11 cellular contexts compared by ENCODE assay signal in the genomic region with DNA sequence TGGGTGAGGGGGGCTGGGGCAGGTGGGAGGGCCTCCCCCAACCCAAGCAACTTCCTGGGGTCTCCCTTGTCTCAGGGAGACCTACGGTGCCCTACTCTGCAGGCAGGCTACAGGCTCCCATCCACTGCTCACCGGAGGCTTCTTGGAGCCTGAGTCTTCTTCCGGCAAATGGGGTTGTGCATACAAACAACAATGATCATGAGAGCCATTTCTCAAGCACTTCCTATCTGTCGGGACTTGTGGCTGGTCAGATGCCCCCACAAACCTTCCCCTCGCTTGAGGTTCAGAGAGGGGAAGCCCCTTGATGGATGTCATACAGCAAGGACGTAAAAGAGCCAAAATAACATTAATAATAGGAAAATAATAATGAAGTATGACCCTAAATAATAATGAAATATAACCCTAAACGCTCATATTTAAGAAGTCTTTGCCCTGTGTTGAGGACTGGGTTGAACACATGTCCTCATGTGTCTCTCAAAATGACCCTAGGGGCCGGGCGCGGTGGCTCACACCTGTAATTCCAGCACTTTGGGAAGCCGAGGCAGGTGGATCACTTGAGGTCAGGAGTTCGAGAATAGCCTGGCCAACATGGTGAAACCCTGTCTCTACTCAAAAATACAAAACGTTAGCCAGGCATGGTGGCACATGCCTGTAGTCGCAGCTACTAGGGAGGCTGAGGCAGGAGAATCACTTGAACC. TPM values are rescaled to one million over a fixed set of nuclear protein-coding genes. Genes with fewer than 3 reads are reported as not detected.
DNase-seq lines count a peak whose midpoint lies in the region; ATAC-seq and TF ChIP-seq lines count a peak whose summit lies in the region.
"Had no signal": no experiment of that assay in that cellular context is flagged by ENCODE, and none has a peak within 500 bp of the region (broad histone marks: within the 10 kb centered on the region; RNA-seq: fewer than 3 reads in every experiment).

No MANE protein-coding gene starts in this region.

- peaks cover 76% of the 10 kb centered on the region for H3K4me1 Mint-ChIP-seq in CD8-positive, alpha-beta T cell (ENCODE audit: low read depth)
- H3K4me1 Mint-ChIP-seq in IgD-negative memory B cell = peaks cover 27 to 49% (median 43%) of the 10 kb centered on the region in 3 donors
- H3K4me1 Mint-ChIP-seq in activated naive CD8-positive, alpha-beta T cell treated with anti-CD3 and anti-CD28 coated beads for 36 hours = peaks cover 49% of the 10 kb centered on the region

- 72 to 85% methylated on average over 11 to 14 of the region's 14 CpGs for WGBS in body of pancreas, 2 donors

- peak overlapping the region; percentile 71 for H3K4me3 ChIP-seq in CD8-positive, alpha-beta T cell (ENCODE audit: low read depth, low read length)
- H3K4me3 ChIP-seq in neutrophil (ENCODE audit: low read depth in 1 of 2, low read length in 1 of 2) (peak overlapping the region; percentile 83 to 96), body of pancreas (no peak overlapping the region)
- H3K4me3 ChIP-seq: neural progenitor cell had no signal

- POLR2A ChIA-PET in CD8-positive, alpha-beta T cell (lab: Charles Lee) = interaction anchor here (0.5 to 0.7 kb wide), 2 partner anchors 48 to 107 kb away, joined by 3 read pairs; no protein-coding TSS in a partner anchor

- peak overlapping the region; percentile 99 for H3K27ac Mint-ChIP-seq in CD8-positive, alpha-beta T cell
- H3K27ac Mint-ChIP-seq in IgD-negative memory B cell = peak overlapping the region; percentile 80 to 99 (median 99)
- peak overlapping the region; percentile 97 for H3K27ac Mint-ChIP-seq in activated naive CD8-positive, alpha-beta T cell treated with anti-CD3 and anti-CD28 coated beads for 36 hours

- H3K4me3 Mint-ChIP-seq in CD8-positive, alpha-beta T cell = peak overlapping the region; percentile 96
- peak overlapping the region; percentile 98 to 99 (median 98) for H3K4me3 Mint-ChIP-seq in IgD-negative memory B cell
- H3K4me3 Mint-ChIP-seq in activated naive CD8-positive, alpha-beta T cell treated with anti-CD3 and anti-CD28 coated beads for 36 hours = peak overlapping the region; percentile 95
- H3K4me3 Mint-ChIP-seq: neural progenitor cell had no signal

- H3K36me3 ChIP-seq in CD8-positive, alpha-beta T cell (ENCODE audit: insufficient read depth, low read length) = peaks cover 12% of the 10 kb centered on the region
- H3K36me3 ChIP-seq in neutrophil = peaks cover 41% of the 10 kb centered on the region
- H3K36me3 ChIP-seq in body of pancreas (replicated peaks in 1 of 2; ENCODE audit: insufficient read depth in 1 of 2, low read depth in 2 of 2) = no peaks in the 10 kb centered on the region

- intact Hi-C loops in CD8-positive, alpha-beta T cell (cut with DNase I, micrococcal nuclease) = loop anchor here (1.0 to 2.0 kb wide), 4 partner anchors 27 to 133 kb away; a partner anchor contains a TSS
- intact Hi-C loops in body of pancreas (cut with DNase I) = no loop called here

- TF ChIP-seq CTCF in CD8-positive, alpha-beta T cell (IDR thresholded peaks at IDR 0.05) = no peak
- TF ChIP-seq CTCF in neutrophil (IDR thresholded peaks at IDR 0.05) (no peak), body of pancreas (IDR thresholded peaks at IDR 0.05) (no peak)

- no peaks in the 10 kb centered on the region for H3K27me3 ChIP-seq in CD8-positive, alpha-beta T cell (ENCODE audit: insufficient read depth, low read length)
- H3K27me3 ChIP-seq in neutrophil (no peaks in the 10 kb centered on the region), body of pancreas (no peaks in the 10 kb centered on the region)
- H3K27me3 ChIP-seq: neural progenitor cell had no signal

- DNase-seq in CD8-positive, alpha-beta T cell = peak in 1 of 7 experiments; percentile 20
- DNase-seq in activated naive CD8-positive, alpha-beta T cell treated with anti-CD3 and anti-CD28 coated beads for 36 hours = peak; percentile 29
- DNase-seq in AG08396 (ENCODE audit: low spot score) = no peak
- no peak for DNase-seq in GM03348 (ENCODE audit: low spot score)
- no peak for DNase-seq in body of pancreas
- DNase-seq in NCI-H1694 treated with DMSO at 0.1 percent for 48 hours (lab: John Stamatoyannopoulos, UW) = no peak
- DNase-seq: NCI-H2171 treated with DMSO at 0.1 percent for 48 hours had no signal

- peaks cover 68% of the 10 kb centered on the region for H3K4me1 ChIP-seq in CD8-positive, alpha-beta T cell (ENCODE audit: insufficient read depth, low read length)
- H3K4me1 ChIP-seq in neutrophil (ENCODE audit: control insufficient read depth in 1 of 2, insufficient read depth in 1 of 2, low read depth in 1 of 2, low read length in 1 of 2) (peaks cover 58 to 65% of the 10 kb centered on the region in 2 experiments), body of pancreas (peaks cover 28% of the 10 kb centered on the region)
- H3K4me1 ChIP-seq: neural progenitor cell had no signal

- H3K27me3 Mint-ChIP-seq in CD8-positive, alpha-beta T cell (ENCODE audit: low read depth) = no peaks in the 10 kb centered on the region
- peaks cover 1% of the 10 kb centered on the region for H3K27me3 Mint-ChIP-seq in IgD-negative memory B cell
- H3K27me3 Mint-ChIP-seq in activated naive CD8-positive, alpha-beta T cell treated with anti-CD3 and anti-CD28 coated beads for 36 hours = no peaks in the 10 kb centered on the region

- ATAC-seq in CD8-positive, alpha-beta T cell = peak; percentile 38
- no peak for ATAC-seq in body of pancreas

- H3K9me3 ChIP-seq in CD8-positive, alpha-beta T cell (ENCODE audit: low read length) = no peaks in the 10 kb centered on the region
- no peaks in the 10 kb centered on the region for H3K9me3 ChIP-seq in neutrophil
- no peaks in the 10 kb centered on the region for H3K9me3 ChIP-seq in body of pancreas

- no peak for TF ChIP-seq POLR2A in body of pancreas (IDR thresholded peaks at IDR 0.05)

- peak overlapping the region; percentile 66 for H3K27ac ChIP-seq in CD8-positive, alpha-beta T cell (ENCODE audit: low read depth, low read length)
- H3K27ac ChIP-seq in neutrophil (peak overlapping the region; percentile 94), body of pancreas (peak overlapping the region in 1 of 4 donors; percentile 42)
- H3K27ac ChIP-seq: neural progenitor cell had no signal

- H3K9me3 Mint-ChIP-seq in CD8-positive, alpha-beta T cell = no peaks in the 10 kb centered on the region
- H3K9me3 Mint-ChIP-seq in IgD-negative memory B cell = no peaks in the 10 kb centered on the region
- no peaks in the 10 kb centered on the region for H3K9me3 Mint-ChIP-seq in activated naive CD8-positive, alpha-beta T cell treated with anti-CD3 and anti-CD28 coated beads for 36 hours
- H3K9me3 Mint-ChIP-seq: neural progenitor cell had no signal

- CTCF ChIA-PET in CD8-positive, alpha-beta T cell (lab: Charles Lee) = interaction anchor here (0.7 kb wide), 1 partner anchor 30 kb away, joined by 3 read pairs; no protein-coding TSS in a partner anchor

- peaks cover 55% of the 10 kb centered on the region for H3K36me3 Mint-ChIP-seq in CD8-positive, alpha-beta T cell
- peaks cover 12% of the 10 kb centered on the region for H3K36me3 Mint-ChIP-seq in IgD-negative memory B cell
- peaks cover 27% of the 10 kb centered on the region for H3K36me3 Mint-ChIP-seq in activated naive CD8-positive, alpha-beta T cell treated with anti-CD3 and anti-CD28 coated beads for 36 hours

RNA-seq across cellular contexts. Expression of a gene that starts 0.7 kb away (rescaled TPM):
- 100 to 1,000 TPM; 279 to 281 TPM for total RNA-seq in CD8-positive, alpha-beta T cell
- polyA plus RNA-seq in IgD-negative memory B cell = 754 TPM
- total RNA-seq in activated naive CD8-positive, alpha-beta T cell treated with anti-CD3 and anti-CD28 coated beads for 36 hours = 100 to 1,000 TPM; 110 to 114 TPM
- total RNA-seq in body of pancreas = 1 to 10 TPM; 4.0 to 6.2 TPM
- total RNA-seq: glomerular endothelial cell had no signal

RNA-seq across cellular contexts. Expression of a gene that starts 10.9 kb away (rescaled TPM):
- 1 to 10 TPM; 2.3 to 2.5 TPM for total RNA-seq in CD8-positive, alpha-beta T cell
- 11.6 TPM for polyA plus RNA-seq in IgD-negative memory B cell
- 1 to 10 TPM in 1 of 2 experiments, under 1 TPM in 1; 0.86 to 1.4 TPM for total RNA-seq in activated naive CD8-positive, alpha-beta T cell treated with anti-CD3 and anti-CD28 coated beads for 36 hours
- total RNA-seq in body of pancreas = 1 to 10 TPM in 1 of 2 donors, under 1 TPM in 1; 0.99 to 1.6 TPM

RNA-seq across cellular contexts. Expression of a gene that starts 26.3 kb away (rescaled TPM):
- not detected for total RNA-seq in CD8-positive, alpha-beta T cell
- 6.3 TPM for polyA plus RNA-seq in IgD-negative memory B cell
- total RNA-seq in activated naive CD8-positive, alpha-beta T cell treated with anti-CD3 and anti-CD28 coated beads for 36 hours = not detected
- 10 to 100 TPM; 12.2 to 15.2 TPM for total RNA-seq in body of pancreas

RNA-seq across cellular contexts. Expression of a gene that starts 27.7 kb away (rescaled TPM):
- total RNA-seq in CD8-positive, alpha-beta T cell = not detected
- polyA plus RNA-seq in IgD-negative memory B cell = 1.1 TPM
- total RNA-seq in activated naive CD8-positive, alpha-beta T cell treated with anti-CD3 and anti-CD28 coated beads for 36 hours = not detected
- not detected for total RNA-seq in body of pancreas

RNA-seq across cellular contexts. Expression of a gene that starts 52.1 kb away (rescaled TPM):
- total RNA-seq in CD8-positive, alpha-beta T cell = not detected
- polyA plus RNA-seq in IgD-negative memory B cell = not detected
- total RNA-seq in activated naive CD8-positive, alpha-beta T cell treated with anti-CD3 and anti-CD28 coated beads for 36 hours = 1 to 10 TPM in 1 of 2 experiments, under 1 TPM in 1; 0.45 to 1.1 TPM
- total RNA-seq in body of pancreas = 1 to 10 TPM in 1 of 2 donors, under 1 TPM in 1; 0.66 to 2.6 TPM
- total RNA-seq: glomerular endothelial cell had no signal

Comparison
In these comparisons a context has a peak if more than half of its experiments do, and no peak if none do; other contexts are left out.
1. H3K4me3 ChIP-seq: peak in CD8-positive, alpha-beta T cell (single experiment) and neutrophil (2 of 2); none in body of pancreas (0 of 2).
2. RNA of a gene that starts 0.7 kb away (total RNA-seq): 279 to 281 TPM in CD8-positive, alpha-beta T cell and 110 to 114 TPM in activated naive CD8-positive, alpha-beta T cell treated with anti-CD3 and anti-CD28 coated beads for 36 hours; 4.0 to 6.2 TPM in body of pancreas; every median in the first group is over 10 times any median in the second.
3. RNA of a gene that starts 26.3 kb away (total RNA-seq): 12.2 to 15.2 TPM in body of pancreas; not detected in CD8-positive, alpha-beta T cell and not detected in activated naive CD8-positive, alpha-beta T cell treated with anti-CD3 and anti-CD28 coated beads for 36 hours; every median in the first group is over 10 times any median in the second.
4. Peak in every context shown above with its lines, with median percentiles within 50 percentile points of each other: H3K27ac Mint-ChIP-seq and H3K4me3 Mint-ChIP-seq.